ENCODE assay signal across 26 cellular contexts in genomic region chr5:156799171-156799570, GRCh38. TPM values are rescaled to one million over a fixed set of nuclear protein-coding genes. Genes with fewer than 3 reads are reported as not detected.
DNase-seq lines count a peak whose midpoint lies in the region; ATAC-seq, FAIRE-seq and TF ChIP-seq lines count a peak whose summit lies in the region.
"Had no signal": no experiment of that assay in that cellular context is flagged by ENCODE, and none has a peak within 500 bp of the region (broad histone marks: within the 10 kb centered on the region; RNA-seq: fewer than 3 reads in every experiment).

No MANE protein-coding gene starts in this region.

- TF ChIP-seq POLR2A in A549 (IDR thresholded peaks at IDR 0.05; ENCODE audit: low read length) (no peak), GM12878 (IDR thresholded peaks at IDR 0.05; ENCODE audit: low read depth, low read length) (no peak), H54 (IDR thresholded peaks at IDR 0.05; ENCODE audit: low read depth, low read length) (no peak)

- no peak overlapping the region for H2BK15ac ChIP-seq in mesendoderm (replicated peaks; ENCODE audit: low read depth)

- H3K36me3 ChIP-seq in HUES6 (ENCODE audit: control insufficient read depth, insufficient read depth, low read length), result no peaks in the 10 kb centered on the region
- no peaks in the 10 kb centered on the region for H3K36me3 ChIP-seq in GM12878 (ENCODE audit: control insufficient read depth in 2 of 2, insufficient read depth in 2 of 2, low read length in 1 of 2)
- H3K36me3 ChIP-seq in iPS-20b (ENCODE audit: insufficient read depth, low read depth, low read length), result no peaks in the 10 kb centered on the region
- H3K36me3 ChIP-seq in mesendoderm (ENCODE audit: control insufficient read depth, insufficient read depth, low read length), result no peaks in the 10 kb centered on the region
- H3K36me3 ChIP-seq: HAP-1 had no signal

- H3K27ac ChIP-seq in A549 (no peak overlapping the region), HUES6 (ENCODE audit: low read depth, low read length) (peak overlapping the region; percentile 36; the same call in 1 of the 2 replicates), GM12878 (ENCODE audit: control insufficient read depth, insufficient read depth) (no peak overlapping the region), iPS-20b (ENCODE audit: low read length) (no peak overlapping the region), mesendoderm (ENCODE audit: low read depth, low read length) (no peak overlapping the region)
- H3K27ac ChIP-seq: C4-2B, HL-60 had no signal

- H3K18ac ChIP-seq in mesendoderm (ENCODE audit: low read length), result no peak overlapping the region

- H3K56ac ChIP-seq in mesendoderm (ENCODE audit: low read length), result no peak overlapping the region

- ATAC-seq in A549 (no peak), GM12878 (no peak), SK-N-SH treated with all-trans-retinoic acid at 6 μM for 48 hours (no peak), GM19351 (IDR thresholded peaks at IDR 0.05; ENCODE audit: unreplicated experiment) (no peak)
- ATAC-seq: PC-3 had no signal

- in situ Hi-C loops in GM12878 (cut with MboI), result no loop called here

- peak overlapping the region; percentile 44; the same call in 2 of the 3 replicates for H3K4me2 ChIP-seq in A549
- H3K4me2 ChIP-seq in GM12878 (ENCODE audit: control insufficient read depth, insufficient read depth), result 0 out of 2 replicates have a peak overlapping the region, but pooled peaks have one; percentile 17
- H3K4me2 ChIP-seq in mesendoderm (ENCODE audit: low read length), result no peak overlapping the region

- POLR2A ChIA-PET in A549 (lab: Yijun Ruan, JAX) (no interaction called here), GM12878 (lab: Charles Lee) (no interaction called here)

- H3K9me3 ChIP-seq in A549, result no peaks in the 10 kb centered on the region
- no peaks in the 10 kb centered on the region for H3K9me3 ChIP-seq in HUES6 (ENCODE audit: control insufficient read depth, insufficient read depth, low read depth, low read length)
- no peaks in the 10 kb centered on the region for H3K9me3 ChIP-seq in GM12878 (replicated peaks; ENCODE audit: control insufficient read depth, insufficient read depth, low read length)
- no peaks in the 10 kb centered on the region for H3K9me3 ChIP-seq in iPS-20b (ENCODE audit: insufficient read depth, low read depth, low read length)
- H3K9me3 ChIP-seq: HAP-1 had no signal

- 39% methylated on average over 1 of the region's 1 CpG for WGBS in A549 (ENCODE audit: missing lambda C conversion rate)
- 0% methylated on average over 1 of the region's 1 CpG for WGBS in GM12878 (ENCODE audit: insufficient coverage, insufficient replicate concordance, low lambda C conversion rate, missing lambda C conversion rate)
- no CpG with 5 or more reads among the region's 1 CpG for WGBS in mesendoderm (ENCODE audit: extremely low coverage, insufficient coverage, low lambda C conversion rate)

- no peak overlapping the region for H2BK5ac ChIP-seq in mesendoderm (ENCODE audit: low read length)

- no peak overlapping the region for H2BK120ac ChIP-seq in mesendoderm (ENCODE audit: low read depth, low read length)

- H4K5ac ChIP-seq in mesendoderm (ENCODE audit: low read length), result no peak overlapping the region

- CTCF ChIA-PET in A549 (lab: Yijun Ruan, JAX), result no interaction called here
- CTCF ChIA-PET in GM12878 (lab: Yijun Ruan, JAX), result interaction anchor here (0.8 kb wide), 1 partner anchor 59 kb away, joined by 3 read pairs; no protein-coding TSS in a partner anchor

- H2AK5ac ChIP-seq in mesendoderm (ENCODE audit: low read length), result no peak overlapping the region

- H3K9ac ChIP-seq in HUES6 (ENCODE audit: low read length), result peak overlapping the region; percentile 2
- H3K9ac ChIP-seq in GM12878 (ENCODE audit: control insufficient read depth, insufficient read depth, low read length), result no peak overlapping the region
- H3K9ac ChIP-seq in iPS-20b (ENCODE audit: low read depth, low read length), result peak overlapping the region; percentile 13; the same call in 1 of the 2 replicates
- no peak overlapping the region for H3K9ac ChIP-seq in mesendoderm (ENCODE audit: low read length)

- H3K4me1 ChIP-seq in A549, result no peaks in the 10 kb centered on the region
- peaks cover 65% of the 10 kb centered on the region for H3K4me1 ChIP-seq in HUES6 (ENCODE audit: control insufficient read depth, insufficient read depth, low read length)
- no peaks in the 10 kb centered on the region for H3K4me1 ChIP-seq in GM12878 (ENCODE audit: control insufficient read depth, insufficient read depth, low read length)
- peaks cover 57% of the 10 kb centered on the region for H3K4me1 ChIP-seq in iPS-20b (ENCODE audit: insufficient read depth, low read length)
- no peaks in the 10 kb centered on the region for H3K4me1 ChIP-seq in mesendoderm (ENCODE audit: control insufficient read depth, low read depth, low read length)

- H3K27me3 ChIP-seq in HUES6 (ENCODE audit: control insufficient read depth, insufficient read depth, low read length) (no peaks in the 10 kb centered on the region), GM12878 (replicated peaks in 1 of 2; ENCODE audit: control insufficient read depth in 2 of 2, insufficient read depth in 2 of 2, low read length in 1 of 2) (no peaks in the 10 kb centered on the region; a peak in 1 of 4 replicates), iPS-20b (ENCODE audit: insufficient read depth, low read length) (no peaks in the 10 kb centered on the region), mesendoderm (ENCODE audit: insufficient read depth, low read length, poor library complexity) (no peaks in the 10 kb centered on the region)

- TF ChIP-seq CTCF in A549 (IDR thresholded peaks at IDR 0.05) (no peak), GM12878 (IDR thresholded peaks at IDR 0.05 in 2 of 3, conservative IDR thresholded peaks at IDR 0.05 in 1 of 3; ENCODE audit: control insufficient read depth in 2 of 3, extremely low read depth in 1 of 3, insufficient read depth in 1 of 3, low read depth in 3 of 3, low read length in 3 of 3) (no peak)

- no peaks in the 10 kb centered on the region for H3K79me2 ChIP-seq in GM12878 (ENCODE audit: control insufficient read depth, insufficient read depth, low read length)
- H3K79me2 ChIP-seq in mesendoderm (ENCODE audit: control insufficient read depth, insufficient read depth, low read length), result no peaks in the 10 kb centered on the region

- no peak for DNase-seq in A549 (ENCODE audit: low read depth in 1 of 2, low spot score in 1 of 2)
- DNase-seq in GM12878 (ENCODE audit: low read depth, low spot score), result no peak
- DNase-seq in mesendoderm, result no peak
- DNase-seq in H54 (ENCODE audit: insufficient read length, low spot score), result no peak
- DNase-seq: CD8-positive, alpha-beta memory T cell; EL; GF-D8; Karpas-422; NCI-H1417; NCI-H1694 treated with DMSO at 0.1 percent for 48 hours; NCI-H2081 treated with DMSO at 0.1 percent for 48 hours; NCI-H446; NCI-H526; PC-3; Right ventricle myocardium superior; SW 1271 had no signal

- TF ChIP-seq EP300 in A549 (IDR thresholded peaks at IDR 0.05) (no peak), GM12878 (IDR thresholded peaks at IDR 0.05; ENCODE audit: borderline replicate concordance in 1 of 2, control insufficient read depth in 1 of 2, low read depth in 2 of 2, low read length in 2 of 2) (no peak)

- no peak overlapping the region for H3K4ac ChIP-seq in mesendoderm (ENCODE audit: low read depth, low read length)

- H3K4me3 ChIP-seq in A549 (no peak overlapping the region), HUES6 (ENCODE audit: low read depth, low read length) (no peak overlapping the region), GM12878 (no peak overlapping the region), iPS-20b (ENCODE audit: low read length) (no peak overlapping the region), mesendoderm (ENCODE audit: low read length) (no peak overlapping the region)
- H3K4me3 ChIP-seq: HAP-1 had no signal

- no peak overlapping the region; the same call in 1 of the 2 replicates for H2AFZ ChIP-seq in GM12878 (ENCODE audit: control insufficient read depth, low read depth, low read length)

- no TSS peak for BruUV-seq in GM12878 (replicated peaks; lab: Mats Ljungman, UMichigan)

- H4K20me1 ChIP-seq in GM12878 (ENCODE audit: control insufficient read depth, insufficient read depth), result no peaks in the 10 kb centered on the region

- H4K8ac ChIP-seq in mesendoderm (ENCODE audit: low read depth, low read length), result no peak overlapping the region

- TF ChIP-seq RAD21 in A549 (conservative IDR thresholded peaks at IDR 0.05 in 1 of 2, IDR thresholded peaks at IDR 0.05 in 1 of 2) (no peak), GM12878 (IDR thresholded peaks at IDR 0.05; ENCODE audit: insufficient read depth, low read depth, low read length) (no peak)

- no peak overlapping the region for H3K23ac ChIP-seq in mesendoderm (ENCODE audit: low read length)

- SMC1A ChIA-PET in GM12878 (lab: Charles Lee; ENCODE audit: uncharacterized antibody, unreplicated experiment), result interaction anchor here (0.8 to 1.1 kb wide), 2 partner anchors 16 to 29 kb away, joined by 3 read pairs; no protein-coding TSS in a partner anchor

- RAD21 ChIA-PET in GM12878 (lab: Charles Lee; ENCODE audit: unreplicated experiment), result interaction anchor here (1.1 kb wide), 1 partner anchor 33 kb away, joined by 3 read pairs; no protein-coding TSS in a partner anchor

- H3K79me1 ChIP-seq in mesendoderm (ENCODE audit: low read length), result no peaks in the 10 kb centered on the region

- FAIRE-seq in A549 (lab: Jason Lieb, UNC) (no peak), GM12878 (lab: Jason Lieb, UNC) (no peak), H54 (lab: Jason Lieb, UNC) (no peak)
- FAIRE-seq: GM19239 had no signal

- intact Hi-C loops in GM12878 (cut with micrococcal nuclease; ENCODE audit: unreplicated experiment), result no loop called here

RNA-seq across cellular contexts. Expression of gene PPP1R2B, which starts 50.9 kb away (rescaled TPM):
- polyA plus RNA-seq in A549 (2011; rRNA removed) (not detected in 2 replicates), A549 (2017; fragmentation: RNase III; extraction: RNeasy Plus Mini Kit Qiagen cat#74134 plus additional on column Dnase treatment) (0.05 TPM in 1 of 3 replicates, not detected in the others), GM12878 (2011; rRNA removed) (0.08 and 0.73 TPM in 2 replicates), GM12878 (2014; fragmentation: Illumina TruSeq; extraction: Trizol) (0.04 and 0.17 TPM in 2 replicates), GM12878 (2014; fragmentation: Nextera tagmentation; extraction: Ambion mirVana) (under 1 TPM in 1 of 2 experiments, not detected in 1; 0.02 TPM), GM12878 (2014; rRNA removed) (not detected in 2 replicates), GM12878 (2016; fragmentation: Nextera tagmentation; extraction: Ambion mirVana) (under 1 TPM in 1 of 2 experiments, not detected in 1; 0.08 TPM)
- not detected in 2 replicates for polyA plus RNA-seq in A549 (2012; cell fraction: cytosol; rRNA removed)
- polyA plus RNA-seq in A549 (2012; cell fraction: nucleus; rRNA removed), result not detected in 2 replicates
- polyA minus RNA-seq in A549 (2011; rRNA and poly(A)+ RNA removed), result not detected in 2 replicates
- not detected in 2 replicates for total RNA-seq in GM12878 (2013; cell fraction: nucleolus; rRNA removed)
- total RNA-seq in GM12878 (2014; rRNA removed) (not detected in 2 replicates), GM12878 (2014; rRNA removed; fragmentation: Illumina TruSeq; extraction: Trizol) (0.13 TPM in 1 of 2 replicates, not detected in the other), GM12878 (2021) (0.11 TPM in 1 of 2 replicates, not detected in the other)
- not detected for polyA plus RNA-seq in GM12878 (2011; ENCODE audit: low read depth)
- not detected in 2 replicates for polyA plus RNA-seq in GM12878 (2011; cell fraction: cytosol; rRNA removed)
- polyA plus RNA-seq in GM12878 (2011; cell fraction: nucleus; rRNA removed), result not detected in 2 replicates
- 0.09 TPM in 1 of 2 replicates, not detected in the other for polyA plus RNA-seq in GM12878 (2012)
- not detected in 2 replicates for polyA minus RNA-seq in GM12878 (2011; rRNA and poly(A)+ RNA removed)
- not detected in 2 replicates for polyA minus RNA-seq in GM12878 (2011; cell fraction: cytosol; rRNA and poly(A)+ RNA removed)
- not detected in 2 replicates for polyA minus RNA-seq in GM12878 (2011; cell fraction: nucleus; rRNA and poly(A)+ RNA removed)
- 0.03 TPM for polyA plus RNA-seq in mesendoderm (2013, experiment 1 of 2)
- polyA plus RNA-seq in mesendoderm (2013, experiment 2 of 2), result 0.03 TPM
- total RNA-seq: HT-29, Right ventricle myocardium superior had no signal
- polyA plus RNA-seq: IgD-negative memory B cell had no signal

Comparison
In these comparisons a context has a peak if more than half of its experiments do, and no peak if none do; other contexts are left out.
1. H3K9ac ChIP-seq: peak in HUES6 (single experiment) and iPS-20b (single experiment); none in GM12878 (single experiment) and mesendoderm (single experiment).